8 cellular contexts compared by ENCODE assay signal in genomic region chr9:14323083-14323968, GRCh38. TPM values are rescaled to one million over a fixed set of nuclear protein-coding genes. Genes with fewer than 3 reads are reported as not detected.
A peak's percentile ranks its signal among the peaks of the same experiment; 100 is the strongest.
DNase-seq lines count a peak whose midpoint lies in the region; ATAC-seq and TF ChIP-seq lines count a peak whose summit lies in the region.

No MANE protein-coding gene starts in this region.

- H4K91ac ChIP-seq in neuronal stem cell (ENCODE audit: low read depth, low read length, poor library complexity) = no peak overlapping the region

- no peak overlapping the region for H3K23ac ChIP-seq in neuronal stem cell (ENCODE audit: low read depth, low read length, poor library complexity)

- peak overlapping the region; percentile 70 for H3K9ac ChIP-seq in neuronal stem cell (ENCODE audit: low read depth, low read length, poor library complexity)

- H3K27ac Mint-ChIP-seq in CD4-positive, alpha-beta T cell = no peak overlapping the region

- in situ Hi-C loops in Panc1 (cut with HindIII; ENCODE audit: low pct_unique_long_range_greater_than_20kb, low sequenced_read_pairs) = no loop called here

- H4K8ac ChIP-seq in neuronal stem cell (ENCODE audit: low read depth, low read length) = no peak overlapping the region

- peaks cover 7% of the 10 kb centered on the region for H3K36me3 Mint-ChIP-seq in CD4-positive, alpha-beta T cell (ENCODE audit: low read depth)

- H2BK15ac ChIP-seq in neuronal stem cell (ENCODE audit: low read length) = peak overlapping the region; percentile 37

- intact Hi-C loops in CD4-positive, alpha-beta T cell (cut with DNase I, micrococcal nuclease) = no loop called here
- intact Hi-C loops in Panc1 (cut with micrococcal nuclease; ENCODE audit: unreplicated experiment) = no loop called here

- no peak for ATAC-seq in CD4-positive, alpha-beta T cell (ENCODE audit: poor library complexity)
- ATAC-seq in Panc1 (peak; percentile 28; the same call in 1 of the 2 replicates), GM18519 (IDR thresholded peaks at IDR 0.05; ENCODE audit: low FRiP score, unreplicated experiment) (no peak)

- peak overlapping the region; percentile 82 for H3K4me3 Mint-ChIP-seq in CD4-positive, alpha-beta T cell

- peak overlapping the region; percentile 53 for H2BK5ac ChIP-seq in neuronal stem cell (ENCODE audit: low read length)

- H3K9me3 ChIP-seq in CD4-positive, alpha-beta T cell (ENCODE audit: control insufficient read depth, low read length) = no peaks in the 10 kb centered on the region
- no peaks in the 10 kb centered on the region for H3K9me3 ChIP-seq in HEK293 (ENCODE audit: control insufficient read depth, insufficient read depth, low read depth, low read length)
- no peaks in the 10 kb centered on the region for H3K9me3 ChIP-seq in Panc1 (ENCODE audit: control insufficient read depth, insufficient read depth, low read depth, low read length)
- no peaks in the 10 kb centered on the region for H3K9me3 ChIP-seq in esophagus (ENCODE audit: control insufficient read depth in 2 of 2, insufficient read depth in 1 of 2, low read depth in 1 of 2, low read length in 1 of 2)
- H3K9me3 ChIP-seq in neuronal stem cell (replicated peaks in 1 of 2; ENCODE audit: control insufficient read depth in 2 of 2, insufficient read depth in 1 of 2, low read depth in 1 of 2, low read length in 2 of 2) = no peaks in the 10 kb centered on the region

- BruUV-seq in Panc1 (replicated peaks; lab: Mats Ljungman, UMichigan) = no TSS peak

- peaks cover 20% of the 10 kb centered on the region for H3K27me3 ChIP-seq in CD4-positive, alpha-beta T cell (ENCODE audit: control insufficient read depth, insufficient read depth, low read length)
- no peaks in the 10 kb centered on the region for H3K27me3 ChIP-seq in Panc1 (ENCODE audit: control insufficient read depth, insufficient read depth, low read length)
- no peaks in the 10 kb centered on the region for H3K27me3 ChIP-seq in esophagus (ENCODE audit: control insufficient read depth in 1 of 2, insufficient read depth in 2 of 2, low read length in 2 of 2)
- H3K27me3 ChIP-seq in neuronal stem cell (ENCODE audit: control insufficient read depth in 3 of 3, insufficient read depth in 3 of 3, low read depth in 1 of 3, low read length in 3 of 3) = peaks cover 4 to 31% (median 26%) of the 10 kb centered on the region in 3 experiments

- peak overlapping the region; percentile 98 for H2AFZ ChIP-seq in neuronal stem cell (ENCODE audit: low read length)

- peaks cover 75% of the 10 kb centered on the region for H3K27me3 Mint-ChIP-seq in CD4-positive, alpha-beta T cell

- DNase-seq in CD4-positive, alpha-beta T cell = no peak
- no peak for DNase-seq in Panc1 (ENCODE audit: low read depth, low spot score)
- no peak for DNase-seq in neuronal stem cell (ENCODE audit: low spot score)
- no peak for DNase-seq in germinal center (ENCODE audit: low spot score)
- no peak for DNase-seq in activated CD8-positive, alpha-beta memory T cell treated with anti-CD3 and anti-CD28 coated beads for 24 hours

- H3K4me1 ChIP-seq in HEK293 (ENCODE audit: control insufficient read depth, insufficient read depth, low read length) (peaks cover 25% of the 10 kb centered on the region), Panc1 (ENCODE audit: control insufficient read depth, insufficient read depth, low read length) (peaks cover under 1% of the 10 kb centered on the region), esophagus (ENCODE audit: control insufficient read depth in 2 of 2, insufficient read depth in 2 of 2, low read length in 1 of 2) (peaks cover 0 to 2% of the 10 kb centered on the region in 2 donors), neuronal stem cell (ENCODE audit: control insufficient read depth in 2 of 2, insufficient read depth in 1 of 2, low read depth in 1 of 2, low read length in 2 of 2) (peaks cover 1 to 28% of the 10 kb centered on the region in 2 donors)

- TF ChIP-seq CTCF in CD4-positive, alpha-beta T cell (IDR thresholded peaks at IDR 0.05) = no peak
- TF ChIP-seq CTCF in HEK293 (tag by site-specific recombination; IDR thresholded peaks at IDR 0.05) (no peak), Panc1 (IDR thresholded peaks at IDR 0.05) (no peak)

- H3K79me1 ChIP-seq in neuronal stem cell (ENCODE audit: low read depth, low read length) = no peaks in the 10 kb centered on the region

- H2BK120ac ChIP-seq in neuronal stem cell (ENCODE audit: low read depth, low read length) = no peak overlapping the region

- no peak overlapping the region for H3K14ac ChIP-seq in neuronal stem cell (ENCODE audit: low read length)

- no peak overlapping the region for H3K27ac ChIP-seq in CD4-positive, alpha-beta T cell (ENCODE audit: low read depth, low read length)
- H3K27ac ChIP-seq in HEK293 (ENCODE audit: extremely low read depth, low read depth, low read length) = peak overlapping the region; percentile 94
- H3K27ac ChIP-seq in Panc1 (ENCODE audit: low read length) = peak overlapping the region; percentile 75
- H3K27ac ChIP-seq in esophagus (ENCODE audit: low read depth in 2 of 2, low read length in 1 of 2) = peak overlapping the region; percentile 89 to 98
- no peak overlapping the region for H3K27ac ChIP-seq in neuronal stem cell (replicated peaks; ENCODE audit: low read length)

- H3K9me3 Mint-ChIP-seq in CD4-positive, alpha-beta T cell = no peaks in the 10 kb centered on the region

- peak overlapping the region; percentile 84 for H3K4me2 ChIP-seq in neuronal stem cell (ENCODE audit: insufficient read depth, low read length, poor library complexity, severe bottlenecking)

- no peak overlapping the region for H2AK5ac ChIP-seq in neuronal stem cell (ENCODE audit: low read depth, low read length)

- peak overlapping the region; percentile 97 for H3K18ac ChIP-seq in neuronal stem cell (ENCODE audit: low read length)

- no peak overlapping the region for H3K4ac ChIP-seq in neuronal stem cell (ENCODE audit: low read length)

- POLR2A ChIA-PET in CD4-positive, alpha-beta T cell (lab: Charles Lee) = no interaction called here
- POLR2A ChIA-PET in HEK293 (lab: Yijun Ruan, JAX) (interaction anchor here (0.6 to 1.2 kb wide), 4 partner anchors 9 to 30 kb away, joined by 3 to 8 read pairs (median 4); partner anchors contain the start of gene NFIB), Panc1 (lab: Charles Lee) (no interaction called here)

- H3K36me3 ChIP-seq in HEK293 (ENCODE audit: control insufficient read depth in 2 of 2, insufficient read depth in 1 of 2, low read length in 2 of 2) (no peaks in the 10 kb centered on the region), Panc1 (ENCODE audit: control insufficient read depth, insufficient read depth, low read length) (no peaks in the 10 kb centered on the region), esophagus (ENCODE audit: control insufficient read depth in 2 of 2, insufficient read depth in 2 of 2, low read length in 1 of 2) (no peaks in the 10 kb centered on the region), neuronal stem cell (replicated peaks in 1 of 2; ENCODE audit: control insufficient read depth in 2 of 2, insufficient read depth in 2 of 2, low read length in 2 of 2) (no peaks in the 10 kb centered on the region)

- H3K4me3 ChIP-seq in HEK293 (ENCODE audit: low read depth, low read length) (peak overlapping the region; percentile 55), Panc1 (ENCODE audit: low read depth in 2 of 2, low read length in 2 of 2) (peak overlapping the region; percentile 48 to 56), esophagus (ENCODE audit: low read depth in 1 of 2, low read length in 2 of 2) (peak overlapping the region; percentile 72 to 91), neuronal stem cell (ENCODE audit: low read length in 2 of 2) (peak overlapping the region; percentile 61 to 87)

- CTCF ChIA-PET in CD4-positive, alpha-beta T cell (lab: Charles Lee) = no interaction called here
- CTCF ChIA-PET in HEK293 (lab: Yijun Ruan, JAX) (interaction anchor here (0.5 to 3.8 kb wide), 12 partner anchors 15 to 1142 kb away, joined by 3 to 27 read pairs (median 4); no protein-coding TSS in a partner anchor), Panc1 (lab: Charles Lee) (no interaction called here)

- no peak overlapping the region for H2BK12ac ChIP-seq in neuronal stem cell (ENCODE audit: low read length)

- WGBS in esophagus, 2 donors = 18 to 19% methylated on average over 17 of the region's 17 CpGs
- WGBS in neuronal stem cell (ENCODE audit: extremely low coverage in 2 of 2, insufficient read length in 2 of 2, insufficient replicate concordance in 1 of 2), 2 donors = no CpG with 5 or more reads among the region's 17 CpGs

- peaks cover 21% of the 10 kb centered on the region for H3K4me1 Mint-ChIP-seq in CD4-positive, alpha-beta T cell (ENCODE audit: low read depth)

TF ChIP-seq in HEK293, 187 proteins besides CTCF, POLR2A, EP300 and RAD21 (continues in another document):
- TF ChIP-seq ZNF645 (tag by site-specific recombination; IDR thresholded peaks at IDR 0.05) (no peak), ZNF148 (tag by site-specific recombination; IDR thresholded peaks at IDR 0.05; ENCODE audit: borderline replicate concordance) (no peak), ZNF155 (tag by site-specific recombination; IDR thresholded peaks at IDR 0.05) (no peak)

RNA-seq across cellular contexts. Expression of gene NFIB, which starts 9.4 kb away (rescaled TPM):
- total RNA-seq in CD4-positive, alpha-beta T cell = not detected
- 26.7 TPM for total RNA-seq in Panc1 (2021; ENCODE audit: unreplicated experiment)
- 5.0 TPM for polyA plus RNA-seq in Panc1 (2012; ENCODE audit: insufficient read length)
- polyA plus RNA-seq in esophagus = 1 to 10 TPM; 4.0 to 6.6 TPM
- polyA plus RNA-seq in neuronal stem cell (2013, experiment 1 of 2) = 0.08 TPM
- polyA plus RNA-seq in neuronal stem cell (2013, experiment 2 of 2) = 0.10 TPM

Comparison
In these comparisons a context has a peak if more than half of its experiments do, and no peak if none do; other contexts are left out.
1. H3K27ac ChIP-seq: peak in HEK293 (single experiment), Panc1 (single experiment) and esophagus (2 of 2); none in CD4-positive, alpha-beta T cell (single experiment) and neuronal stem cell (single experiment).
2. RNA of gene NFIB, which starts 9.4 kb away (total RNA-seq): 26.7 TPM in Panc1 (single experiment); not detected in CD4-positive, alpha-beta T cell; every median in the first group is over 10 times any median in the second.
3. Peak in every context shown above with its lines, with median percentiles within 50 percentile points of each other: H3K4me3 ChIP-seq.